Comparison of ENCODE assay signal across 8 cellular contexts in genomic region chr6:28838634-28839442, GRCh38.
A peak's percentile ranks its signal among the peaks of the same experiment; 100 is the strongest.
DNase-seq lines count a peak whose midpoint lies in the region; ATAC-seq and TF ChIP-seq lines count a peak whose summit lies in the region.

No MANE protein-coding gene starts in this region.

- TF ChIP-seq CTCF in 22Rv1 (IDR thresholded peaks at IDR 0.05) (peak; percentile 86), VCaP (conservative IDR thresholded peaks at IDR 0.05) (peak; percentile 89)

- in situ Hi-C loops in T47D (cut with HindIII; ENCODE audit: low pct_unique_long_range_greater_than_20kb, low sequenced_read_pairs) = no loop called here

- no peaks in the 10 kb centered on the region for H3K9me3 ChIP-seq in skeletal muscle tissue (ENCODE audit: control insufficient read depth in 3 of 3, low read length in 3 of 3)

- H3K36me3 ChIP-seq in skeletal muscle tissue (ENCODE audit: control insufficient read depth in 3 of 3, insufficient read depth in 3 of 3, low read length in 3 of 3) = no peaks in the 10 kb centered on the region

- H3K9ac ChIP-seq in skeletal muscle tissue (ENCODE audit: low read depth in 1 of 3, low read length in 3 of 3) = peak overlapping the region; percentile 62 to 68 (median 65)

- DNase-seq in NCI-H2196 treated with DMSO at 0.1 percent for 48 hours (lab: John Stamatoyannopoulos, UW; ENCODE audit: unreplicated experiment) = peak; percentile 72
- DNase-seq in T47D (ENCODE audit: low read depth in 1 of 2, low spot score in 1 of 2) = peak; percentile 60 to 88
- peak; percentile 83 for DNase-seq in iPS-NIHi11 (ENCODE audit: low spot score)

- ATAC-seq in GM18511 (IDR thresholded peaks at IDR 0.05; ENCODE audit: unreplicated experiment) (peak; percentile 75), HG03103 (IDR thresholded peaks at IDR 0.05; ENCODE audit: low read depth, unreplicated experiment) (peak; percentile 68)

- H3K27me3 ChIP-seq in skeletal muscle tissue (ENCODE audit: control insufficient read depth in 3 of 3, insufficient read depth in 3 of 3, low read length in 3 of 3) = peaks cover 5 to 13% (median 12%) of the 10 kb centered on the region in 3 donors

- H3K27ac ChIP-seq in 22Rv1 (peak overlapping the region; percentile 93), VCaP (peak overlapping the region; percentile 78), skeletal muscle tissue (ENCODE audit: low read depth, low read length) (no peak overlapping the region)

- H3K4me3 ChIP-seq in skeletal muscle tissue (ENCODE audit: low read length in 3 of 3) = peak overlapping the region; percentile 77 to 89 (median 87)

- H3K4me1 ChIP-seq in skeletal muscle tissue (ENCODE audit: control insufficient read depth in 3 of 3, insufficient read depth in 3 of 3, low read length in 3 of 3) = peaks cover 6 to 13% (median 7%) of the 10 kb centered on the region in 3 donors
